ENCODE assay signal across 1 cellular context in genomic region chr5:154524181-154524580, GRCh38.
TF ChIP-seq lines count a peak whose summit lies in the region.

No MANE protein-coding gene starts in this region.

TF ChIP-seq in GM23338, 12 proteins besides CTCF, POLR2A, EP300 and RAD21 (continued from another document):
- TF ChIP-seq ZNF462 (CRISPR knock-in tag; IDR thresholded peaks at IDR 0.05) (no peak), REST (IDR thresholded peaks at IDR 0.05; ENCODE audit: unreplicated experiment) (no peak), POLR2AphosphoS5 (IDR thresholded peaks at IDR 0.05; ENCODE audit: low read depth) (no peak), STAT1 (IDR thresholded peaks at IDR 0.05; ENCODE audit: unreplicated experiment) (no peak), ZNF114 (CRISPR knock-in tag; IDR thresholded peaks at IDR 0.05) (no peak), JUNB (IDR thresholded peaks at IDR 0.05; ENCODE audit: unreplicated experiment) (no peak)
TF ChIP-seq in GM23338: peak in this region for 0.
